In the genomic region with DNA sequence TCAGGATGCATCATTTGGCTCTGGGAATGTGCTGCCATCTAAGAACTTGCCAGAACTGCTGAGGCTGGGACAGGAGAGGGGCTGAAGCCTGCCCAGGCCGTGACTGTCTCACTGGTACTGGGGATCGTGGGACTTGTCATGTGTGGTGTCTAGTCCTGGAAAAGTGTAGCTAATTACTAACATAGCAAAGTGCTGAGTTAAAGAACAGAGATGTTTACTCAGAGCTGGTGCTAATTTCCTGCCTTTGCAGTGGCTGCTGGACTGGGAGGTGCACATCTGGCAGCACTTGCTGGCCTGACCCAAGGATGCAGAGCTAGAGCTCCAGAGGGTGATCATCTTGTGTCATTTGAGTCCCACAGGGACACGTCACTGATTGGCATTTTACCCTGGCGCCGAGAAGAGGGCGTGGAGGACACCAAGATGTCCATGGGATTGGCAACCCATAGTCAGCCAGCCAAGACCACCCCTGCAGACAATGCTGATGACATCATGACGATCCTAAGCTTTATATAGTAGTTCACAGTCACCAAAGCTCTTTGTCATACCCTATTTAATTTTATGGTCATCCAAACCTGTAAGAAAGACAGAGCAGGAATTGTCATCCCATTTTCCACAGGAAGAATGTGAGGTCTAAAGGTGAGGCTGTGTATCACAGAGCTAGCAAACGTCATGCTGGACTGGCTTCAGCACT, we compare ENCODE assay signal across 19 cellular contexts.
DNase-seq lines count a peak whose midpoint lies in the region; ATAC-seq, FAIRE-seq and TF ChIP-seq lines count a peak whose summit lies in the region.
"Had no signal": no experiment of that assay in that cellular context is flagged by ENCODE, and none has a peak within 500 bp of the region (broad histone marks: within the 10 kb centered on the region; RNA-seq: fewer than 3 reads in every experiment).

No MANE protein-coding gene starts in this region.

- H3K9ac ChIP-seq in astrocyte (ENCODE audit: low read length) = no peak overlapping the region
- H3K9ac ChIP-seq: neural progenitor cell had no signal

- no peak overlapping the region for H3K27ac ChIP-seq in astrocyte (ENCODE audit: low read depth, low read length)
- H3K27ac ChIP-seq: neural progenitor cell, PC-9, WERI-Rb-1 had no signal

- no peaks in the 10 kb centered on the region for H3K79me2 ChIP-seq in astrocyte (ENCODE audit: insufficient read depth, low read length)

- H3K36me3 Mint-ChIP-seq in astrocyte (ENCODE audit: low read depth, unreplicated experiment) = peaks cover 6% of the 10 kb centered on the region
- H3K36me3 Mint-ChIP-seq: neural progenitor cell, T-cell had no signal

- peak overlapping the region; percentile 70 for H3K27ac Mint-ChIP-seq in astrocyte (ENCODE audit: unreplicated experiment)
- H3K27ac Mint-ChIP-seq: activated CD8-positive, alpha-beta T cell treated with anti-CD3 and anti-CD28 coated beads, Interleukin-2, amount 10 ng/mL, durations not matched to agents 7 days and 5 days; activated naive CD8-positive, alpha-beta T cell treated with anti-CD3 and anti-CD28 coated beads, Interleukin-2, amount 50 U/mL, for 24 hours; neural progenitor cell; T-cell had no signal

- H3K4me2 ChIP-seq in astrocyte (ENCODE audit: low read length) = peak overlapping the region; percentile 6
- H3K4me2 ChIP-seq: neural progenitor cell, PC-9 had no signal

- no peaks in the 10 kb centered on the region for H3K9me3 Mint-ChIP-seq in astrocyte (ENCODE audit: unreplicated experiment)
- H3K9me3 Mint-ChIP-seq: activated naive CD8-positive, alpha-beta T cell treated with anti-CD3 and anti-CD28 coated beads, Interleukin-2, amount 50 U/mL, for 24 hours; neural progenitor cell; T-cell had no signal

- no peak overlapping the region for H2AFZ ChIP-seq in astrocyte (ENCODE audit: low read depth, low read length)
- H2AFZ ChIP-seq: neural progenitor cell, PC-9 had no signal

- TF ChIP-seq CTCF in HFF-Myc (IDR thresholded peaks at IDR 0.05; ENCODE audit: low read depth, low read length, missing control alignments) = no peak
- no peak for TF ChIP-seq CTCF in astrocyte (IDR thresholded peaks at IDR 0.05; ENCODE audit: insufficient read depth, low read depth, low read length)

- H3K27me3 ChIP-seq in astrocyte (ENCODE audit: insufficient read depth, low read length) = no peaks in the 10 kb centered on the region
- H3K27me3 ChIP-seq: neural progenitor cell had no signal

- no peaks in the 10 kb centered on the region for H3K9me3 ChIP-seq in astrocyte (ENCODE audit: insufficient read depth, low read depth, low read length)

- FAIRE-seq in astrocyte (lab: Jason Lieb, UNC) = no peak
- FAIRE-seq: GM12892 had no signal

- ATAC-seq in GM18868 (IDR thresholded peaks at IDR 0.05; ENCODE audit: unreplicated experiment) (no peak), HG03565 (IDR thresholded peaks at IDR 0.05; ENCODE audit: unreplicated experiment) (no peak)
- ATAC-seq: activated CD8-positive, alpha-beta T cell treated with anti-CD3 and anti-CD28 coated beads, Interleukin-2, amount 10 ng/mL, durations not matched to agents 7 days and 5 days; activated naive CD8-positive, alpha-beta T cell treated with anti-CD3 and anti-CD28 coated beads, Interleukin-2, amount 50 U/mL, for 24 hours; T-cell had no signal

- no peaks in the 10 kb centered on the region for H4K20me1 ChIP-seq in astrocyte (ENCODE audit: insufficient read depth, low read length)

- DNase-seq in AG08395 (ENCODE audit: low spot score) = peak; percentile 74
- DNase-seq in HFF-Myc (ENCODE audit: extremely low read depth, low read depth) = peak; percentile 45
- DNase-seq in astrocyte (ENCODE audit: low read depth) = peak; percentile 38
- peak; percentile 9 for DNase-seq in kidney glomerular epithelial cell (lab: John Stamatoyannopoulos, UW)
- no peak for DNase-seq in NK-92 treated with Interleukin-12 subunit alpha and Interleukin-12 subunit beta, amount 100 ng/mL, for 24 hours (lab: John Stamatoyannopoulos, UW)
- no peak for DNase-seq in activated effector memory CD4-positive, alpha-beta T cell treated with anti-CD3 and anti-CD28 coated beads, Interleukin-2, amount 50 U/mL, for 16 hours
- DNase-seq: activated CD8-positive, alpha-beta T cell treated with anti-CD3 and anti-CD28 coated beads, Interleukin-2, amount 10 ng/mL, durations not matched to agents 7 days and 5 days; activated naive CD8-positive, alpha-beta T cell treated with anti-CD3 and anti-CD28 coated beads, Interleukin-2, amount 50 U/mL, for 24 hours; cerebellar nuclear complex; H7; NCI-H1930; NCI-H524; PC-9; T-cell; WERI-Rb-1 had no signal

- no peaks in the 10 kb centered on the region for H3K36me3 ChIP-seq in astrocyte (ENCODE audit: insufficient read depth, low read length)
- H3K36me3 ChIP-seq: neural progenitor cell, WERI-Rb-1 had no signal

- no peak overlapping the region for H3K4me3 Mint-ChIP-seq in astrocyte (ENCODE audit: unreplicated experiment)
- H3K4me3 Mint-ChIP-seq: activated CD8-positive, alpha-beta T cell treated with anti-CD3 and anti-CD28 coated beads, Interleukin-2, amount 10 ng/mL, durations not matched to agents 7 days and 5 days; activated naive CD8-positive, alpha-beta T cell treated with anti-CD3 and anti-CD28 coated beads, Interleukin-2, amount 50 U/mL, for 24 hours; neural progenitor cell; T-cell had no signal

- H3K4me1 ChIP-seq in astrocyte (ENCODE audit: insufficient read depth, low read length) = peaks cover 31% of the 10 kb centered on the region
- H3K4me1 ChIP-seq: neural progenitor cell had no signal

- H3K4me3 ChIP-seq in HFF-Myc (replicated peaks; ENCODE audit: low read depth, low read length) (no peak overlapping the region), astrocyte (ENCODE audit: insufficient read depth, low read depth, low read length) (no peak overlapping the region)
- H3K4me3 ChIP-seq: neural progenitor cell, PC-9 had no signal

- H3K27me3 Mint-ChIP-seq in astrocyte (ENCODE audit: low read depth, unreplicated experiment) = no peaks in the 10 kb centered on the region

- peaks cover 55% of the 10 kb centered on the region for H3K4me1 Mint-ChIP-seq in astrocyte (ENCODE audit: low read depth, unreplicated experiment)
- H3K4me1 Mint-ChIP-seq: activated naive CD8-positive, alpha-beta T cell treated with anti-CD3 and anti-CD28 coated beads, Interleukin-2, amount 50 U/mL, for 24 hours; T-cell had no signal

Comparison
In these comparisons a context has a peak if more than half of its experiments do, and no peak if none do; other contexts are left out.
1. DNase-seq: peak in AG08395 (single experiment), HFF-Myc (single experiment), astrocyte (single experiment) and kidney glomerular epithelial cell (single experiment); none in NK-92 treated with Interleukin-12 subunit alpha and Interleukin-12 subunit beta, amount 100 ng/mL, for 24 hours (single experiment) and activated effector memory CD4-positive, alpha-beta T cell treated with anti-CD3 and anti-CD28 coated beads, Interleukin-2, amount 50 U/mL, for 16 hours (single experiment).